In the genomic region with DNA sequence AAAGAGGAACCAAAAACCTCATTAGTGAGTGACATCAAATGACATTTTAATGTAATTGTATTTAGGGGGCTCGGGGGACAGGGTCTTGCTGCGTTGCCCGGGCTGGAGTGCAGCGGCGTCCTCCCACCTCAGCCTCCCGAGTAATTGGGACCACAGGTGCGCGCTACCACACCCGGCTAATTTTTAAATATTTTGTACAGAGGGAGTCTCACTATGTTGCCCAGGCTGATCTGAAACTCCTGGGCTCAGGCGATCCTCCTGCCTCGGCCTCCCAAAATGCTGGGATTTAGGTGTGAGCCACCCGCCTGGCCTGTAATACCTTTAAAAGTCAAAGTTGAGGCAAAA, we compare ENCODE assay signal across 8 cellular contexts. TPM values are rescaled to one million over a fixed set of nuclear protein-coding genes. Genes with fewer than 3 reads are reported as not detected.
DNase-seq lines count a peak whose midpoint lies in the region; ATAC-seq, FAIRE-seq and TF ChIP-seq lines count a peak whose summit lies in the region.

No MANE protein-coding gene starts in this region.

- TF ChIP-seq EP300 in K562 (IDR thresholded peaks at IDR 0.05; ENCODE audit: low read length) = no peak

- H3K9me3 ChIP-seq in K562 (replicated peaks; ENCODE audit: control insufficient read depth, insufficient read depth, low read depth, low read length) (no peaks in the 10 kb centered on the region), upper lobe of right lung (no peaks in the 10 kb centered on the region)

- TF ChIP-seq POLR2A in K562 (conservative IDR thresholded peaks at IDR 0.05) = no peak

- no peaks in the 10 kb centered on the region for H3K27me3 Mint-ChIP-seq in activated naive CD4-positive, alpha-beta T cell treated with anti-CD3 and anti-CD28 coated beads, Interleukin-2, amount 10 ng/mL, durations not matched to agents 7 days and 5 days

- H3K27ac Mint-ChIP-seq in activated naive CD4-positive, alpha-beta T cell treated with anti-CD3 and anti-CD28 coated beads, Interleukin-2, amount 10 ng/mL, durations not matched to agents 7 days and 5 days = peak overlapping the region; percentile 88
- peak overlapping the region in 1 of 2 donors; percentile 87 for H3K27ac Mint-ChIP-seq in activated naive CD4-positive, alpha-beta T cell treated with anti-CD3 and anti-CD28 coated beads, Interleukin-2, amount 50 U/mL, for 72 hours

- no peak for ATAC-seq in activated naive CD4-positive, alpha-beta T cell treated with anti-CD3 and anti-CD28 coated beads, Interleukin-2, amount 50 U/mL, for 72 hours
- ATAC-seq in K562 = no peak
- no peak for ATAC-seq in upper lobe of right lung
- ATAC-seq in GM18511 (IDR thresholded peaks at IDR 0.05; ENCODE audit: unreplicated experiment) = no peak

- H2BK15ac ChIP-seq in mesendoderm (replicated peaks; ENCODE audit: low read depth) = no peak overlapping the region

- H3K4me3 Mint-ChIP-seq in activated naive CD4-positive, alpha-beta T cell treated with anti-CD3 and anti-CD28 coated beads, Interleukin-2, amount 10 ng/mL, durations not matched to agents 7 days and 5 days = peak overlapping the region; percentile 92

- CTCF ChIA-PET in activated naive CD4-positive, alpha-beta T cell treated with anti-CD3 and anti-CD28 coated beads, Interleukin-2, amount 10 ng/mL, durations not matched to agents 7 days and 5 days (lab: Charles Lee) = interaction anchor here (1.6 to 2.2 kb wide), 2 partner anchors 11 to 43 kb away, joined by 7 to 11 read pairs; no protein-coding TSS in a partner anchor
- CTCF ChIA-PET in K562 (lab: Yijun Ruan, JAX; ENCODE audit: low intra/inter-chr PET ratio) = no interaction called here

- H2BK5ac ChIP-seq in mesendoderm (ENCODE audit: low read length) = no peak overlapping the region

- H3K9me1 ChIP-seq in K562 (ENCODE audit: control insufficient read depth, insufficient read depth, low read length) = peaks cover 2% of the 10 kb centered on the region

- no peak overlapping the region for H4K8ac ChIP-seq in mesendoderm (ENCODE audit: low read depth, low read length)

- H3K9me3 Mint-ChIP-seq in activated naive CD4-positive, alpha-beta T cell treated with anti-CD3 and anti-CD28 coated beads, Interleukin-2, amount 10 ng/mL, durations not matched to agents 7 days and 5 days = no peaks in the 10 kb centered on the region
- no peaks in the 10 kb centered on the region for H3K9me3 Mint-ChIP-seq in activated naive CD4-positive, alpha-beta T cell treated with anti-CD3 and anti-CD28 coated beads, Interleukin-2, amount 50 U/mL, for 72 hours

- peaks cover 38% of the 10 kb centered on the region for H3K4me1 Mint-ChIP-seq in activated naive CD4-positive, alpha-beta T cell treated with anti-CD3 and anti-CD28 coated beads, Interleukin-2, amount 10 ng/mL, durations not matched to agents 7 days and 5 days

- DNase-seq in activated naive CD4-positive, alpha-beta T cell treated with anti-CD3 and anti-CD28 coated beads, Interleukin-2, amount 10 ng/mL, durations not matched to agents 7 days and 5 days = no peak
- DNase-seq in activated naive CD4-positive, alpha-beta T cell treated with anti-CD3 and anti-CD28 coated beads, Interleukin-2, amount 50 U/mL, for 72 hours (ENCODE audit: low spot score in 2 of 2) = no peak
- no peak for DNase-seq in K562 (ENCODE audit: extremely low read depth in 1 of 4, low spot score in 3 of 4)
- DNase-seq in mesendoderm = no peak
- no peak for DNase-seq in upper lobe of right lung
- DNase-seq in SW 1271 (lab: John Stamatoyannopoulos, UW) = no peak
- DNase-seq in NCI-H187 treated with DMSO at 0.1 percent for 48 hours (lab: John Stamatoyannopoulos, UW) = no peak

- H3K9ac ChIP-seq in K562 (ENCODE audit: insufficient read depth in 1 of 2, low read depth in 2 of 2, low read length in 2 of 2) (peak overlapping the region; percentile 85 to 98), mesendoderm (ENCODE audit: low read length) (peak overlapping the region; percentile 79)

- H4K5ac ChIP-seq in mesendoderm (ENCODE audit: low read length) = no peak overlapping the region

- TF ChIP-seq CTCF in K562 (IDR thresholded peaks at IDR 0.05 in 2 of 3, conservative IDR thresholded peaks at IDR 0.05 in 1 of 3; ENCODE audit: insufficient read depth in 2 of 3, low read depth in 1 of 3, low read length in 3 of 3) = no peak
- no peak for TF ChIP-seq CTCF in upper lobe of right lung (IDR thresholded peaks at IDR 0.05)

- WGBS in K562 (ENCODE audit: insufficient coverage, low coverage, missing lambda C conversion rate) = 0% methylated on average over 11 of the region's 12 CpGs
- WGBS in mesendoderm (ENCODE audit: extremely low coverage, insufficient coverage, low lambda C conversion rate) = no CpG with 5 or more reads among the region's 12 CpGs

- H3K4me2 ChIP-seq in K562 (ENCODE audit: insufficient read depth, low read length) (peak overlapping the region; percentile 73), mesendoderm (ENCODE audit: low read length) (peak overlapping the region; percentile 46)

- peak overlapping the region; percentile 70 for H3K4ac ChIP-seq in mesendoderm (ENCODE audit: low read depth, low read length)

- H3K18ac ChIP-seq in mesendoderm (ENCODE audit: low read length) = peak overlapping the region; percentile 42

- no peak overlapping the region for H2AK5ac ChIP-seq in mesendoderm (ENCODE audit: low read length)

- H3K36me3 ChIP-seq in K562 (ENCODE audit: control insufficient read depth, insufficient read depth, low read length) (peaks cover 66% of the 10 kb centered on the region), mesendoderm (ENCODE audit: control insufficient read depth, insufficient read depth, low read length) (peaks cover 26% of the 10 kb centered on the region), upper lobe of right lung (peaks cover 29% of the 10 kb centered on the region)

- in situ Hi-C loops in K562 (cut with MboI) = no loop called here

- H3K4me3 ChIP-seq in K562 (peak overlapping the region; percentile 92), mesendoderm (ENCODE audit: low read length) (peak overlapping the region; percentile 39), upper lobe of right lung (peak overlapping the region; percentile 90)

- H3K27me3 ChIP-seq in K562 (ENCODE audit: control insufficient read depth in 2 of 2, insufficient read depth in 2 of 2, low read length in 2 of 2) (no peaks in the 10 kb centered on the region), mesendoderm (ENCODE audit: insufficient read depth, low read length, poor library complexity) (no peaks in the 10 kb centered on the region), upper lobe of right lung (no peaks in the 10 kb centered on the region)

- intact Hi-C loops in K562 (cut with micrococcal nuclease) (no loop called here), upper lobe of right lung (cut with DNase I) (no loop called here)

- peak overlapping the region; percentile 80 for H3K27ac ChIP-seq in K562 (ENCODE audit: extremely low read depth, low read depth, low read length)
- H3K27ac ChIP-seq in mesendoderm (ENCODE audit: low read depth, low read length) = no peak overlapping the region
- H3K27ac ChIP-seq in upper lobe of right lung = peak overlapping the region; percentile 76

- H3K23ac ChIP-seq in mesendoderm (ENCODE audit: low read length) = no peak overlapping the region

- H3K79me2 ChIP-seq in K562 (ENCODE audit: control insufficient read depth, insufficient read depth, low read length) (peaks cover 66% of the 10 kb centered on the region), mesendoderm (ENCODE audit: control insufficient read depth, insufficient read depth, low read length) (peaks cover 16% of the 10 kb centered on the region)

- POLR2A ChIA-PET in K562 (lab: Yijun Ruan, JAX) = interaction anchor here (1.2 to 2.1 kb wide), 5 partner anchors 11 to 21 kb away, joined by 3 to 9 read pairs (median 6); a partner anchor contains a TSS

- TF ChIP-seq RAD21 in K562 (CRISPR knock-in tag; conservative IDR thresholded peaks at IDR 0.05 in 1 of 2, IDR thresholded peaks at IDR 0.05 in 1 of 2) = no peak

- FAIRE-seq in K562 (lab: Jason Lieb, UNC) = no peak

- peak overlapping the region; percentile 97 for H3K56ac ChIP-seq in mesendoderm (ENCODE audit: low read length)

- peaks cover 4% of the 10 kb centered on the region for H3K79me1 ChIP-seq in mesendoderm (ENCODE audit: low read length)

- 0 out of 2 replicates have a peak overlapping the region, but pooled peaks have one; percentile 85 for H2AFZ ChIP-seq in K562 (ENCODE audit: low read depth, low read length)

- H4K20me1 ChIP-seq in K562 (replicated peaks; ENCODE audit: control insufficient read depth, insufficient read depth, low read length) = no peaks in the 10 kb centered on the region; the same call in none of the 2 replicates

- H2BK120ac ChIP-seq in mesendoderm (ENCODE audit: low read depth, low read length) = no peak overlapping the region

- H3K4me1 ChIP-seq in K562 (replicated peaks in 1 of 2; ENCODE audit: control insufficient read depth in 2 of 2, insufficient read depth in 2 of 2, low read length in 2 of 2) (peaks cover 12 to 17% of the 10 kb centered on the region in 2 experiments; a peak in 3 of 5 replicates), mesendoderm (ENCODE audit: control insufficient read depth, low read depth, low read length) (peaks cover 2% of the 10 kb centered on the region), upper lobe of right lung (peaks cover 10% of the 10 kb centered on the region)

- TSS peak; percentile 61 for BruUV-seq in K562 (replicated peaks; lab: Mats Ljungman, UMichigan)

- H3K36me3 Mint-ChIP-seq in activated naive CD4-positive, alpha-beta T cell treated with anti-CD3 and anti-CD28 coated beads, Interleukin-2, amount 10 ng/mL, durations not matched to agents 7 days and 5 days = peaks cover 32% of the 10 kb centered on the region
- peaks cover 21 to 26% of the 10 kb centered on the region in 2 donors for H3K36me3 Mint-ChIP-seq in activated naive CD4-positive, alpha-beta T cell treated with anti-CD3 and anti-CD28 coated beads, Interleukin-2, amount 50 U/mL, for 72 hours

RNA-seq across cellular contexts. Expression of a gene that starts 0.6 kb away (rescaled TPM):
- 10 to 100 TPM; 47.6 to 53.4 TPM for total RNA-seq in activated naive CD4-positive, alpha-beta T cell treated with anti-CD3 and anti-CD28 coated beads, Interleukin-2, amount 50 U/mL, for 72 hours
- total RNA-seq in K562 (2011; cell fraction: chromatin; rRNA removed; ENCODE audit: low replicate concordance) = 58.7 and 108 TPM in 2 replicates
- 59.2 and 64.4 TPM in 2 replicates for total RNA-seq in K562 (2011; cell fraction: nucleolus; rRNA removed)
- total RNA-seq in K562 (2011; cell fraction: nucleoplasm; rRNA removed) = 61.2 and 70.4 TPM in 2 replicates
- total RNA-seq in K562 (2014; rRNA removed) (176 and 178 TPM in 2 replicates), K562 (2014; rRNA removed; fragmentation: Illumina TruSeq; extraction: Trizol) (78.8 and 107 TPM in 2 replicates), K562 (2015; rRNA removed; fragmentation: Illumina TruSeq; extraction: Trizol) (106 and 108 TPM in 2 replicates), K562 (2021) (123 and 124 TPM in 2 replicates), upper lobe of right lung (11.6 TPM)
- polyA plus RNA-seq in K562 (2011; rRNA removed) (116 and 117 TPM in 2 replicates), K562 (2014; fragmentation: Illumina TruSeq; extraction: Trizol) (103 and 132 TPM in 2 replicates), K562 (2014; fragmentation: Nextera tagmentation; extraction: Ambion mirVana) (10 to 100 TPM; 59.0 to 61.5 TPM), K562 (2014; rRNA removed) (122 and 154 TPM in 2 replicates)
- polyA plus RNA-seq in K562 (2011; cell fraction: cytosol; rRNA removed) = 102 and 106 TPM in 2 replicates
- polyA plus RNA-seq in K562 (2011; cell fraction: nucleus; rRNA removed) = 107 and 113 TPM in 2 replicates
- polyA plus RNA-seq in K562 (2012) = 70.9 and 149 TPM in 2 replicates
- 48.3 and 52.8 TPM in 2 replicates for polyA minus RNA-seq in K562 (2011; rRNA and poly(A)+ RNA removed)
- polyA minus RNA-seq in K562 (2011; cell fraction: cytosol; rRNA and poly(A)+ RNA removed) = 20.9 and 31.3 TPM in 2 replicates
- polyA minus RNA-seq in K562 (2011; cell fraction: nucleus; rRNA and poly(A)+ RNA removed) = 18.3 and 31.3 TPM in 2 replicates
- 46.6 TPM for polyA plus RNA-seq in mesendoderm (2013, experiment 1 of 2)
- polyA plus RNA-seq in mesendoderm (2013, experiment 2 of 2) = 45.1 TPM

RNA-seq across cellular contexts. Expression of a gene that starts 0.8 kb away (rescaled TPM):
- total RNA-seq in activated naive CD4-positive, alpha-beta T cell treated with anti-CD3 and anti-CD28 coated beads, Interleukin-2, amount 50 U/mL, for 72 hours = 10 to 100 TPM; 40.6 to 44.3 TPM
- 53.1 and 79.0 TPM in 2 replicates for total RNA-seq in K562 (2011; cell fraction: chromatin; rRNA removed; ENCODE audit: low replicate concordance)
- total RNA-seq in K562 (2011; cell fraction: nucleolus; rRNA removed) = 47.2 and 48.0 TPM in 2 replicates
- 66.1 and 91.1 TPM in 2 replicates for total RNA-seq in K562 (2011; cell fraction: nucleoplasm; rRNA removed)
- total RNA-seq in K562 (2014; rRNA removed) (62.7 and 65.7 TPM in 2 replicates), K562 (2014; rRNA removed; fragmentation: Illumina TruSeq; extraction: Trizol) (46.3 and 53.5 TPM in 2 replicates), K562 (2015; rRNA removed; fragmentation: Illumina TruSeq; extraction: Trizol) (42.1 and 43.7 TPM in 2 replicates), K562 (2021) (86.7 and 90.9 TPM in 2 replicates), upper lobe of right lung (12.0 TPM)
- polyA plus RNA-seq in K562 (2011; rRNA removed) (86.0 and 95.2 TPM in 2 replicates), K562 (2014; fragmentation: Illumina TruSeq; extraction: Trizol) (68.2 and 81.3 TPM in 2 replicates), K562 (2014; fragmentation: Nextera tagmentation; extraction: Ambion mirVana) (100 to 1,000 TPM; 304 to 315 TPM), K562 (2014; rRNA removed) (120 and 135 TPM in 2 replicates)
- 138 TPM in 2 replicates for polyA plus RNA-seq in K562 (2011; cell fraction: cytosol; rRNA removed)
- polyA plus RNA-seq in K562 (2011; cell fraction: nucleus; rRNA removed) = 48.9 and 51.4 TPM in 2 replicates
- polyA plus RNA-seq in K562 (2012) = 55.3 and 115 TPM in 2 replicates
- polyA minus RNA-seq in K562 (2011; rRNA and poly(A)+ RNA removed) = 81.3 and 98.4 TPM in 2 replicates
- polyA minus RNA-seq in K562 (2011; cell fraction: cytosol; rRNA and poly(A)+ RNA removed) = 37.8 and 43.4 TPM in 2 replicates
- polyA minus RNA-seq in K562 (2011; cell fraction: nucleus; rRNA and poly(A)+ RNA removed) = 17.2 and 28.0 TPM in 2 replicates
- 40.6 TPM for polyA plus RNA-seq in mesendoderm (2013, experiment 1 of 2)
- 41.4 TPM for polyA plus RNA-seq in mesendoderm (2013, experiment 2 of 2)

RNA-seq across cellular contexts. Expression of a gene that starts 18.2 kb away (rescaled TPM):
- under 1 TPM; 0.23 to 0.47 TPM for total RNA-seq in activated naive CD4-positive, alpha-beta T cell treated with anti-CD3 and anti-CD28 coated beads, Interleukin-2, amount 50 U/mL, for 72 hours
- 63.2 and 128 TPM in 2 replicates for total RNA-seq in K562 (2011; cell fraction: chromatin; rRNA removed; ENCODE audit: low replicate concordance)
- total RNA-seq in K562 (2011; cell fraction: nucleolus; rRNA removed) = 70.9 and 80.0 TPM in 2 replicates
- total RNA-seq in K562 (2011; cell fraction: nucleoplasm; rRNA removed) = 60.5 TPM in 2 replicates
- total RNA-seq in K562 (2014; rRNA removed) (4.5 and 5.9 TPM in 2 replicates), K562 (2014; rRNA removed; fragmentation: Illumina TruSeq; extraction: Trizol) (1.2 and 1.3 TPM in 2 replicates), K562 (2015; rRNA removed; fragmentation: Illumina TruSeq; extraction: Trizol) (1.2 and 1.6 TPM in 2 replicates), K562 (2021) (6.9 and 7.1 TPM in 2 replicates), upper lobe of right lung (48.4 TPM)
- polyA plus RNA-seq in K562 (2011; rRNA removed) (8.2 and 20.0 TPM in 2 replicates), K562 (2014; fragmentation: Illumina TruSeq; extraction: Trizol) (4.2 and 5.5 TPM in 2 replicates), K562 (2014; fragmentation: Nextera tagmentation; extraction: Ambion mirVana) (1 to 10 TPM; 1.0 to 2.0 TPM), K562 (2014; rRNA removed) (6.0 and 6.9 TPM in 2 replicates)
- polyA plus RNA-seq in K562 (2011; cell fraction: cytosol; rRNA removed) = 9.3 and 10.9 TPM in 2 replicates
- 210 and 244 TPM in 2 replicates for polyA plus RNA-seq in K562 (2011; cell fraction: nucleus; rRNA removed)
- 3.0 and 13.0 TPM in 2 replicates for polyA plus RNA-seq in K562 (2012)
- 2.7 and 4.6 TPM in 2 replicates for polyA minus RNA-seq in K562 (2011; rRNA and poly(A)+ RNA removed)
- polyA minus RNA-seq in K562 (2011; cell fraction: cytosol; rRNA and poly(A)+ RNA removed) = 3.7 and 10.0 TPM in 2 replicates
- 15.8 and 22.8 TPM in 2 replicates for polyA minus RNA-seq in K562 (2011; cell fraction: nucleus; rRNA and poly(A)+ RNA removed)
- 95.5 TPM for polyA plus RNA-seq in mesendoderm (2013, experiment 1 of 2)
- 92.6 TPM for polyA plus RNA-seq in mesendoderm (2013, experiment 2 of 2)

RNA-seq across cellular contexts. Expression of a gene that starts 23.8 kb away (rescaled TPM):
- total RNA-seq in activated naive CD4-positive, alpha-beta T cell treated with anti-CD3 and anti-CD28 coated beads, Interleukin-2, amount 50 U/mL, for 72 hours = 10 to 100 TPM; 32.6 to 65.6 TPM
- 6.3 and 35.1 TPM in 2 replicates for total RNA-seq in K562 (2011; cell fraction: chromatin; rRNA removed; ENCODE audit: low replicate concordance)
- total RNA-seq in K562 (2011; cell fraction: nucleolus; rRNA removed) = 52.2 and 54.0 TPM in 2 replicates
- 26.0 and 30.7 TPM in 2 replicates for total RNA-seq in K562 (2011; cell fraction: nucleoplasm; rRNA removed)
- total RNA-seq in K562 (2014; rRNA removed) (192 and 226 TPM in 2 replicates), K562 (2014; rRNA removed; fragmentation: Illumina TruSeq; extraction: Trizol) (5.0 and 6.1 TPM in 2 replicates), K562 (2015; rRNA removed; fragmentation: Illumina TruSeq; extraction: Trizol) (47.1 and 52.8 TPM in 2 replicates), K562 (2021) (80.1 and 81.9 TPM in 2 replicates), upper lobe of right lung (42.5 TPM)
- polyA plus RNA-seq in K562 (2011; rRNA removed) (36.2 and 52.2 TPM in 2 replicates), K562 (2014; fragmentation: Illumina TruSeq; extraction: Trizol) (21.1 and 55.2 TPM in 2 replicates), K562 (2014; fragmentation: Nextera tagmentation; extraction: Ambion mirVana) (1 to 10 TPM in 1 of 2 experiments, under 1 TPM in 1; 0.42 to 2.2 TPM), K562 (2014; rRNA removed) (138 and 214 TPM in 2 replicates)
- polyA plus RNA-seq in K562 (2011; cell fraction: cytosol; rRNA removed) = 102 and 222 TPM in 2 replicates
- polyA plus RNA-seq in K562 (2011; cell fraction: nucleus; rRNA removed) = 38.8 and 51.3 TPM in 2 replicates
- 46.7 and 91.8 TPM in 2 replicates for polyA plus RNA-seq in K562 (2012)
- polyA minus RNA-seq in K562 (2011; rRNA and poly(A)+ RNA removed) = 5.7 and 7.4 TPM in 2 replicates
- polyA minus RNA-seq in K562 (2011; cell fraction: cytosol; rRNA and poly(A)+ RNA removed) = 34.4 and 54.7 TPM in 2 replicates
- polyA minus RNA-seq in K562 (2011; cell fraction: nucleus; rRNA and poly(A)+ RNA removed) = 15.9 and 16.8 TPM in 2 replicates
- 60.2 TPM for polyA plus RNA-seq in mesendoderm (2013, experiment 1 of 2)
- 62.3 TPM for polyA plus RNA-seq in mesendoderm (2013, experiment 2 of 2)

Comparison
In these comparisons a context has a peak if more than half of its experiments do, and no peak if none do; other contexts are left out.
1. H3K4me3 ChIP-seq: peak in every context shown above with its lines; median percentile 92 in K562; 90 in upper lobe of right lung; 39 in mesendoderm.